1 cellular context compared by ENCODE assay signal in genomic region chr9:38119570-38119969, GRCh38.
TF ChIP-seq lines count a peak whose summit lies in the region.

No MANE protein-coding gene starts in this region.

TF ChIP-seq in K562, 482 proteins besides CTCF, POLR2A, EP300 and RAD21:
- TF ChIP-seq, protein P1, sequence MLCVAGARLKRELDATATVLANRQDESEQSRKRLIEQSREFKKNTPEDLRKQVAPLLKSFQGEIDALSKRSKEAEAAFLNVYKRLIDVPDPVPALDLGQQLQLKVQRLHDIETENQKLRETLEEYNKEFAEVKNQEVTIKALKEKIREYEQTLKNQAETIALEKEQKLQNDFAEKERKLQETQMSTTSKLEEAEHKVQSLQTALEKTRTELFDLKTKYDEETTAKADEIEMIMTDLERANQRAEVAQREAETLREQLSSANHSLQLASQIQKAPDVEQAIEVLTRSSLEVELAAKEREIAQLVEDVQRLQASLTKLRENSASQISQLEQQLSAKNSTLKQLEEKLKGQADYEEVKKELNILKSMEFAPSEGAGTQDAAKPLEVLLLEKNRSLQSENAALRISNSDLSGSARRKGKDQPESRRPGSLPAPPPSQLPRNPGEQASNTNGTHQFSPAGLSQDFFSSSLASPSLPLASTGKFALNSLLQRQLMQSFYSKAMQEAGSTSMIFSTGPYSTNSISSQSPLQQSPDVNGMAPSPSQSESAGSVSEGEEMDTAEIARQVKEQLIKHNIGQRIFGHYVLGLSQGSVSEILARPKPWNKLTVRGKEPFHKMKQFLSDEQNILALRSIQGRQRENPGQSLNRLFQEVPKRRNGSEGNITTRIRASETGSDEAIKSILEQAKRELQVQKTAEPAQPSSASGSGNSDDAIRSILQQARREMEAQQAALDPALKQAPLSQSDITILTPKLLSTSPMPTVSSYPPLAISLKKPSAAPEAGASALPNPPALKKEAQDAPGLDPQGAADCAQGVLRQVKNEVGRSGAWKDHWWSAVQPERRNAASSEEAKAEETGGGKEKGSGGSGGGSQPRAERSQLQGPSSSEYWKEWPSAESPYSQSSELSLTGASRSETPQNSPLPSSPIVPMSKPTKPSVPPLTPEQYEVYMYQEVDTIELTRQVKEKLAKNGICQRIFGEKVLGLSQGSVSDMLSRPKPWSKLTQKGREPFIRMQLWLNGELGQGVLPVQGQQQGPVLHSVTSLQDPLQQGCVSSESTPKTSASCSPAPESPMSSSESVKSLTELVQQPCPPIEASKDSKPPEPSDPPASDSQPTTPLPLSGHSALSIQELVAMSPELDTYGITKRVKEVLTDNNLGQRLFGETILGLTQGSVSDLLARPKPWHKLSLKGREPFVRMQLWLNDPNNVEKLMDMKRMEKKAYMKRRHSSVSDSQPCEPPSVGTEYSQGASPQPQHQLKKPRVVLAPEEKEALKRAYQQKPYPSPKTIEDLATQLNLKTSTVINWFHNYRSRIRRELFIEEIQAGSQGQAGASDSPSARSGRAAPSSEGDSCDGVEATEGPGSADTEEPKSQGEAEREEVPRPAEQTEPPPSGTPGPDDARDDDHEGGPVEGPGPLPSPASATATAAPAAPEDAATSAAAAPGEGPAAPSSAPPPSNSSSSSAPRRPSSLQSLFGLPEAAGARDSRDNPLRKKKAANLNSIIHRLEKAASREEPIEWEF (CRISPR knock-in tag; IDR thresholded peaks at IDR 0.05), result 0 out of 2 replicates have a peak, but pooled peaks have one; percentile 41
- no peak for TF ChIP-seq NELFE (IDR thresholded peaks at IDR 0.05; ENCODE audit: insufficient read depth, insufficient read length)
- no peak for TF ChIP-seq PHF20 (IDR thresholded peaks at IDR 0.05; ENCODE audit: partially characterized antibody)
